8 cellular contexts compared by ENCODE assay signal in genomic region chr5:90474235-90475107, GRCh38. TPM values are rescaled to one million over a fixed set of nuclear protein-coding genes. Genes with fewer than 3 reads are reported as not detected.
A peak's percentile ranks its signal among the peaks of the same experiment; 100 is the strongest.
DNase-seq lines count a peak whose midpoint lies in the region; ATAC-seq, FAIRE-seq and TF ChIP-seq lines count a peak whose summit lies in the region.

Gene MBLAC2 (minus strand): TSS chr5:90474771. CDS start chr5:90474292, 479 bp downstream.
A gene with protein sequence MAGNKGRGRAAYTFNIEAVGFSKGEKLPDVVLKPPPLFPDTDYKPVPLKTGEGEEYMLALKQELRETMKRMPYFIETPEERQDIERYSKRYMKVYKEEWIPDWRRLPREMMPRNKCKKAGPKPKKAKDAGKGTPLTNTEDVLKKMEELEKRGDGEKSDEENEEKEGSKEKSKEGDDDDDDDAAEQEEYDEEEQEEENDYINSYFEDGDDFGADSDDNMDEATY (plus strand): TSS chr5:90474864. CDS start chr5:90485568, 10,704 bp downstream.

- H3K27ac ChIP-seq in RWPE2 (ENCODE audit: poor library complexity, severe bottlenecking) (peak within 1 kb of the TSS; percentile 49), stomach (peak within 1 kb of the TSS; percentile 79 to 89 (median 84))

- peak within 1 kb of the TSS; percentile 96 for H3K27ac Mint-ChIP-seq in neural crest cell (ENCODE audit: unreplicated experiment)

- H3K36me3 ChIP-seq in RWPE2 (ENCODE audit: low read depth) (0 out of 2 replicates have a peak, but pooled peaks cover 5% of the 10 kb centered on the region), stomach (no peaks in the 10 kb centered on the region)

- H3K9me3 ChIP-seq in RWPE2 (ENCODE audit: severe bottlenecking) (no peaks in the 10 kb centered on the region), stomach (no peaks in the 10 kb centered on the region)

- FAIRE-seq in G401.6 (lab: Jason Lieb, UNC) = peak; percentile 77

- TF ChIP-seq POLR2A in stomach (IDR thresholded peaks at IDR 0.05) = peak in 1 of 4 donors; percentile 28

- TF ChIP-seq CTCF in LNCAP (IDR thresholded peaks at IDR 0.05) (peak; percentile 33; the same call in 1 of the 2 replicates), RWPE2 (IDR thresholded peaks at IDR 0.05; ENCODE audit: poor library complexity, severe bottlenecking) (peak; percentile 50), fibroblast of villous mesenchyme (IDR thresholded peaks at IDR 0.05; ENCODE audit: insufficient read depth, low read depth, low read length) (peak; percentile 50), neural crest cell (conservative IDR thresholded peaks at IDR 0.05) (peak; percentile 72), stomach (IDR thresholded peaks at IDR 0.05) (peak in 4 of 7 experiments; percentile 11 to 63 (median 44))

- peak within 1 kb of the TSS; percentile 97 for H3K4me3 Mint-ChIP-seq in neural crest cell

- H3K4me3 ChIP-seq in RWPE2 (ENCODE audit: severe bottlenecking) = peak within 1 kb of the TSS; percentile 73
- H3K4me3 ChIP-seq in fibroblast of villous mesenchyme (ENCODE audit: low read depth, low read length) = peak within 1 kb of the TSS; percentile 82
- H3K4me3 ChIP-seq in stomach = peak within 1 kb of the TSS; percentile 87 to 94 (median 90)

- H3K27me3 ChIP-seq in RWPE2 (ENCODE audit: insufficient read depth, poor library complexity, severe bottlenecking) (no peaks in the 10 kb centered on the region), stomach (no peaks in the 10 kb centered on the region)

- intact Hi-C loops in stomach (cut with DNase I; ENCODE audit: low total_unique reads) = no loop called here

- H3K9me3 Mint-ChIP-seq in neural crest cell = no peaks in the 10 kb centered on the region

- peaks cover 8% of the 10 kb centered on the region for H3K4me1 ChIP-seq in RWPE2 (ENCODE audit: insufficient read depth, poor library complexity, severe bottlenecking)
- peaks cover 9 to 44% (median 23%) of the 10 kb centered on the region in 4 donors for H3K4me1 ChIP-seq in stomach

- peaks cover 56% of the 10 kb centered on the region for H3K4me1 Mint-ChIP-seq in neural crest cell

- peaks cover 6% of the 10 kb centered on the region for H3K36me3 Mint-ChIP-seq in neural crest cell (ENCODE audit: low read depth)

- TF ChIP-seq EP300 in stomach (IDR thresholded peaks at IDR 0.05) = no peak

- peak; percentile 80 for ATAC-seq in RWPE2 (ENCODE audit: low read depth)

- DNase-seq in H4 (ENCODE audit: low spot score) (peak; percentile 89), RWPE2 (ENCODE audit: low spot score) (peak; percentile 94), fibroblast of villous mesenchyme (ENCODE audit: low read depth) (peak; percentile 93), neural crest cell (ENCODE audit: low read depth, low spot score) (peak; percentile 90), stomach (peak; percentile 95)
- peak; percentile 97 for DNase-seq in activated effector memory CD4-positive, alpha-beta T cell treated with anti-CD3 and anti-CD28 coated beads, Interleukin-2, amount 50 U/mL, for 16 hours

- H3K27me3 Mint-ChIP-seq in neural crest cell (ENCODE audit: low read depth) = peaks cover 26% of the 10 kb centered on the region

- WGBS in stomach, 5 donors = 0 to 1% (median 0%) methylated on average over 49 to 73 of the region's 73 CpGs

RNA-seq across cellular contexts. Expression of gene MBLAC2, which starts in this region (rescaled TPM):
- total RNA-seq in H4 (2014; rRNA removed; shearing (Covaris generic)) = 4.3 and 4.8 TPM in 2 replicates
- total RNA-seq in fibroblast of villous mesenchyme = 5.5 and 6.9 TPM in 2 replicates
- total RNA-seq in neural crest cell = 6.6 and 7.3 TPM in 2 replicates
- total RNA-seq in stomach = 1 to 10 TPM in 3 of 5 donors, under 1 TPM in 2; under 0.01 to 4.9 (median 3.0) TPM
- 1 to 10 TPM in 2 of 3 donors, under 1 TPM in 1; 0.87 to 1.9 (median 1.8) TPM for polyA plus RNA-seq in stomach

RNA-seq across cellular contexts. Expression of the second gene that starts in this region (rescaled TPM):
- 17.4 and 19.7 TPM in 2 replicates for total RNA-seq in H4 (2014; rRNA removed; shearing (Covaris generic))
- total RNA-seq in fibroblast of villous mesenchyme (4.5 and 5.2 TPM in 2 replicates), neural crest cell (10.6 and 12.1 TPM in 2 replicates), stomach (1 to 10 TPM in 1 of 5 donors, not detected in 4; 1.1 TPM)
- 1 to 10 TPM in 1 of 3 donors, under 1 TPM in 2; 0.31 to 2.4 (median 0.95) TPM for polyA plus RNA-seq in stomach

Comparison
In these comparisons a context has a peak if more than half of its experiments do, and no peak if none do; other contexts are left out.
1. Peak in every context shown above with its lines: DNase-seq, ATAC-seq, H3K4me3 ChIP-seq and H3K27ac ChIP-seq.